Comparison of ENCODE assay signal across 9 cellular contexts in genomic region chr6:99282479-99283062, GRCh38.
DNase-seq lines count a peak whose midpoint lies in the region; ATAC-seq, FAIRE-seq and TF ChIP-seq lines count a peak whose summit lies in the region.
"Had no signal": no experiment of that assay in that cellular context is flagged by ENCODE, and none has a peak within 500 bp of the region (broad histone marks: within the 10 kb centered on the region; RNA-seq: fewer than 3 reads in every experiment).

No MANE protein-coding gene starts in this region.

- ATAC-seq in HG03378 (IDR thresholded peaks at IDR 0.05; ENCODE audit: unreplicated experiment) (peak; percentile 56), RWPE2 (ENCODE audit: low read depth) (no peak)

- intact Hi-C loops in kidney (cut with DNase I), result no loop called here

- TF ChIP-seq CTCF in D721Med (IDR thresholded peaks at IDR 0.05; ENCODE audit: insufficient read depth, missing control alignments) (peak; percentile 52), RWPE2 (IDR thresholded peaks at IDR 0.05; ENCODE audit: poor library complexity, severe bottlenecking) (peak; percentile 78), kidney (IDR thresholded peaks at IDR 0.05; ENCODE audit: borderline replicate concordance, extremely low read depth, insufficient read depth) (no peak)

- DNase-seq in D721Med (ENCODE audit: insufficient read length, low spot score) (no peak), RWPE2 (ENCODE audit: low spot score) (no peak), kidney (no peak), inferior parietal cortex (ENCODE audit: extremely low spot score) (no peak), MG63 (no peak), activated T-cell treated with anti-CD3 and anti-CD28 coated beads for 4 hours (no peak), SK-N-DZ (ENCODE audit: low spot score) (no peak)
- DNase-seq: central memory CD4-positive, alpha-beta T cell had no signal

- H3K4me3 ChIP-seq in RWPE2 (ENCODE audit: severe bottlenecking) (no peak overlapping the region), kidney (ENCODE audit: low read length in 2 of 2) (no peak overlapping the region), MG63 (no peak overlapping the region)

- FAIRE-seq in D721Med (lab: Jason Lieb, UNC) (no peak), kidney (lab: Jason Lieb, UNC) (peak; percentile 44)

- H3K27ac ChIP-seq in RWPE2 (ENCODE audit: poor library complexity, severe bottlenecking) (no peak overlapping the region), kidney (ENCODE audit: low read depth in 2 of 2, low read length in 2 of 2) (no peak overlapping the region)

- no peaks in the 10 kb centered on the region for H3K9me3 ChIP-seq in RWPE2 (ENCODE audit: severe bottlenecking)
- H3K9me3 ChIP-seq in kidney (ENCODE audit: control insufficient read depth in 1 of 2, low read length in 2 of 2), result no peaks in the 10 kb centered on the region
- H3K9me3 ChIP-seq in MG63, result no peaks in the 10 kb centered on the region

- no peaks in the 10 kb centered on the region for H3K4me1 ChIP-seq in RWPE2 (ENCODE audit: insufficient read depth, poor library complexity, severe bottlenecking)
- no peaks in the 10 kb centered on the region for H3K4me1 ChIP-seq in kidney (ENCODE audit: control insufficient read depth in 1 of 2, insufficient read depth in 1 of 2, low read depth in 1 of 2, low read length in 2 of 2)

- H3K36me3 ChIP-seq in RWPE2 (ENCODE audit: low read depth) (no peaks in the 10 kb centered on the region), kidney (ENCODE audit: control insufficient read depth in 1 of 2, insufficient read depth in 2 of 2, low read length in 2 of 2) (no peaks in the 10 kb centered on the region), MG63 (no peaks in the 10 kb centered on the region)

- H3K27me3 ChIP-seq in RWPE2 (ENCODE audit: insufficient read depth, poor library complexity, severe bottlenecking) (no peaks in the 10 kb centered on the region), MG63 (no peaks in the 10 kb centered on the region)

- H3K9ac ChIP-seq in kidney (ENCODE audit: low read length in 2 of 2), result no peak overlapping the region
